In genomic region chr15:90481023-90481422, GRCh38 we compare ENCODE assay signal across 8 cellular contexts. TPM values are rescaled to one million over a fixed set of nuclear protein-coding genes. Genes with fewer than 3 reads are reported as not detected.
DNase-seq lines count a peak whose midpoint lies in the region; ATAC-seq lines count a peak whose summit lies in the region.

No MANE protein-coding gene starts in this region.

- no peak overlapping the region for H3K4me3 Mint-ChIP-seq in activated CD8-positive, alpha-beta memory T cell treated with anti-CD3 and anti-CD28 coated beads, Interleukin-2, amount 10 ng/mL, durations not matched to agents 7 days and 5 days
- H3K4me3 Mint-ChIP-seq in T-cell, result no peak overlapping the region
- H3K4me3 Mint-ChIP-seq in central memory CD8-positive, alpha-beta T cell, result no peak overlapping the region

- peaks cover 56% of the 10 kb centered on the region for H3K4me1 Mint-ChIP-seq in activated CD8-positive, alpha-beta memory T cell treated with anti-CD3 and anti-CD28 coated beads, Interleukin-2, amount 10 ng/mL, durations not matched to agents 7 days and 5 days
- H3K4me1 Mint-ChIP-seq in T-cell, result peaks cover 27 to 58% (median 43%) of the 10 kb centered on the region in 3 donors
- H3K4me1 Mint-ChIP-seq in central memory CD8-positive, alpha-beta T cell, result peaks cover 40% of the 10 kb centered on the region

- POLR2A ChIA-PET in T-cell (lab: Charles Lee), result interaction anchor here in 1 of 2 donors (0.7 kb wide), 2 partner anchors 11 to 188 kb away, joined by 7 to 10 read pairs; no protein-coding TSS in a partner anchor

- H3K27me3 Mint-ChIP-seq in activated CD8-positive, alpha-beta memory T cell treated with anti-CD3 and anti-CD28 coated beads, Interleukin-2, amount 10 ng/mL, durations not matched to agents 7 days and 5 days, result no peaks in the 10 kb centered on the region
- no peaks in the 10 kb centered on the region for H3K27me3 Mint-ChIP-seq in T-cell
- no peaks in the 10 kb centered on the region for H3K27me3 Mint-ChIP-seq in central memory CD8-positive, alpha-beta T cell

- CTCF ChIA-PET in activated CD8-positive, alpha-beta memory T cell treated with anti-CD3 and anti-CD28 coated beads, Interleukin-2, amount 10 ng/mL, durations not matched to agents 7 days and 5 days (lab: Charles Lee), result interaction anchor here (0.5 to 4.1 kb wide), 28 partner anchors 10 to 453 kb away, joined by 3 to 71 read pairs (median 6); no protein-coding TSS in a partner anchor
- CTCF ChIA-PET in T-cell (lab: Charles Lee), result interaction anchor here (0.6 to 6.6 kb wide), 13 partner anchors 18 to 520 kb away, joined by 3 to 52 read pairs (median 6); no protein-coding TSS in a partner anchor

- peaks cover 67% of the 10 kb centered on the region for H3K36me3 Mint-ChIP-seq in activated CD8-positive, alpha-beta memory T cell treated with anti-CD3 and anti-CD28 coated beads, Interleukin-2, amount 10 ng/mL, durations not matched to agents 7 days and 5 days
- H3K36me3 Mint-ChIP-seq in T-cell, result peaks cover 59% of the 10 kb centered on the region
- peaks cover 57% of the 10 kb centered on the region for H3K36me3 Mint-ChIP-seq in central memory CD8-positive, alpha-beta T cell (ENCODE audit: insufficient read depth)

- peak overlapping the region; percentile 31 for H3K27ac Mint-ChIP-seq in activated CD8-positive, alpha-beta memory T cell treated with anti-CD3 and anti-CD28 coated beads, Interleukin-2, amount 10 ng/mL, durations not matched to agents 7 days and 5 days
- H3K27ac Mint-ChIP-seq in T-cell, result peak overlapping the region; percentile 29 to 65
- H3K27ac Mint-ChIP-seq in central memory CD8-positive, alpha-beta T cell (ENCODE audit: low read depth), result peak overlapping the region; percentile 72

- peak; percentile 81 for ATAC-seq in activated CD8-positive, alpha-beta memory T cell treated with anti-CD3 and anti-CD28 coated beads, Interleukin-2, amount 10 ng/mL, durations not matched to agents 7 days and 5 days
- ATAC-seq in T-cell (replicated peaks in 1 of 4), result peak; percentile 55 to 73 (median 69)
- no peak for ATAC-seq in central memory CD8-positive, alpha-beta T cell (replicated peaks; ENCODE audit: extremely low read depth, poor library complexity, severe bottlenecking)
- ATAC-seq in GM21390 (IDR thresholded peaks at IDR 0.05; ENCODE audit: unreplicated experiment), result no peak

- H3K9me3 Mint-ChIP-seq in activated CD8-positive, alpha-beta memory T cell treated with anti-CD3 and anti-CD28 coated beads, Interleukin-2, amount 10 ng/mL, durations not matched to agents 7 days and 5 days (ENCODE audit: low read depth), result no peaks in the 10 kb centered on the region
- H3K9me3 Mint-ChIP-seq in T-cell, result no peaks in the 10 kb centered on the region
- H3K9me3 Mint-ChIP-seq in central memory CD8-positive, alpha-beta T cell, result no peaks in the 10 kb centered on the region

- DNase-seq in activated CD8-positive, alpha-beta memory T cell treated with anti-CD3 and anti-CD28 coated beads, Interleukin-2, amount 10 ng/mL, durations not matched to agents 7 days and 5 days, result peak; percentile 89
- no peak for DNase-seq in activated CD8-positive, alpha-beta memory T cell treated with anti-CD3 and anti-CD28 coated beads, Interleukin-2, amount 50 U/mL, for 48 hours
- DNase-seq in T-cell (peak in 19 of 34 experiments; percentile 1 to 34 (median 8)), DMS53 (lab: John Stamatoyannopoulos, UW) (no peak), HT-29 (ENCODE audit: low spot score) (no peak)
- peak in 1 of 2 donors; percentile 15 for DNase-seq in central memory CD8-positive, alpha-beta T cell (ENCODE audit: low spot score in 2 of 2)
- DNase-seq in stimulated activated naive CD4-positive, alpha-beta T cell treated with Interleukin-2 at 50 U/mL for 16 hours (lab: John Stamatoyannopoulos, UW), result peak; percentile 1

RNA-seq across cellular contexts. Expression of gene CRTC3, which starts 48.7 kb away (rescaled TPM):
- 10 to 100 TPM; 62.3 to 79.1 TPM for total RNA-seq in activated CD8-positive, alpha-beta memory T cell treated with anti-CD3 and anti-CD28 coated beads, Interleukin-2, amount 10 ng/mL, durations not matched to agents 7 days and 5 days
- 100 to 1,000 TPM in 1 of 5 donors, 10 to 100 TPM in 4; 88.3 to 119 (median 89.1) TPM for total RNA-seq in T-cell
- total RNA-seq in HT-29 (2014; rRNA removed; shearing (Covaris generic)), result 6.5 and 7.3 TPM in 2 replicates

Comparison
In these comparisons a context has a peak if more than half of its experiments do, and no peak if none do; other contexts are left out.
1. DNase-seq: peak in activated CD8-positive, alpha-beta memory T cell treated with anti-CD3 and anti-CD28 coated beads, Interleukin-2, amount 10 ng/mL, durations not matched to agents 7 days and 5 days (single experiment), T-cell (19 of 34) and stimulated activated naive CD4-positive, alpha-beta T cell treated with Interleukin-2 at 50 U/mL for 16 hours (single experiment); none in activated CD8-positive, alpha-beta memory T cell treated with anti-CD3 and anti-CD28 coated beads, Interleukin-2, amount 50 U/mL, for 48 hours (single experiment), DMS53 (single experiment) and HT-29 (single experiment).
2. ATAC-seq: peak in activated CD8-positive, alpha-beta memory T cell treated with anti-CD3 and anti-CD28 coated beads, Interleukin-2, amount 10 ng/mL, durations not matched to agents 7 days and 5 days (single experiment) and T-cell (4 of 4); none in central memory CD8-positive, alpha-beta T cell (single experiment) and GM21390 (single experiment).
3. Peak in every context shown above with its lines, with median percentiles within 50 percentile points of each other: H3K27ac Mint-ChIP-seq.